Comparison of ENCODE assay signal across 16 cellular contexts in genomic region chr1:204673909-204674701, GRCh38.
A peak's percentile ranks its signal among the peaks of the same experiment; 100 is the strongest.
DNase-seq lines count a peak whose midpoint lies in the region; ATAC-seq and TF ChIP-seq lines count a peak whose summit lies in the region.
"Had no signal": no experiment of that assay in that cellular context is flagged by ENCODE, and none has a peak within 500 bp of the region (broad histone marks: within the 10 kb centered on the region; RNA-seq: fewer than 3 reads in every experiment).

No MANE protein-coding gene starts in this region.

- no peak for TF ChIP-seq POLR2A in erythroblast (IDR thresholded peaks at IDR 0.05; ENCODE audit: low read length)

- no peak for ATAC-seq in HG03280 (IDR thresholded peaks at IDR 0.05; ENCODE audit: unreplicated experiment)
- ATAC-seq: activated T-cell treated with anti-CD3 and anti-CD28 coated beads, Interleukin-2, amount 50 U/mL, for 72 hours; GM12878; lower lobe of right lung; stimulated activated effector memory CD8-positive, alpha-beta T cell treated with anti-CD3 and anti-CD28 coated beads, Interleukin-12 subunit alpha, Interleukin-12 subunit beta, amount 100 ng/mL, for 72 hours had no signal

- DNase-seq in DMS153 treated with DMSO at 0.1 percent for 48 hours (lab: John Stamatoyannopoulos, UW; ENCODE audit: unreplicated experiment) (peak; percentile 50), NCI-H1417 (lab: John Stamatoyannopoulos, UW) (peak; percentile 69 to 94 (median 89)), NCI-H446 (lab: John Stamatoyannopoulos, UW) (peak; percentile 65 to 84), erythroblast (lab: John Stamatoyannopoulos, UW) (peak; percentile 39 to 47), middle frontal gyrus (ENCODE audit: extremely low spot score, low spot score) (no peak)
- DNase-seq in central memory CD4-positive, alpha-beta T cell: no peak
- DNase-seq in stimulated activated CD4-positive, alpha-beta T cell treated with anti-CD3 and anti-CD28 coated beads, Interleukin-15, amount 100 ng/mL, for 24 hours: no peak
- DNase-seq: activated CD4-positive, alpha-beta T cell treated with anti-CD3 and anti-CD28 coated beads, Interleukin-2, amount 10 ng/mL, durations not matched to agents 24 days and 14 days; activated T-cell treated with anti-CD3 and anti-CD28 coated beads, Interleukin-2, amount 50 U/mL, for 72 hours; cortex of kidney; lower lobe of right lung; stimulated activated CD4-positive, alpha-beta T cell treated with anti-CD3 and anti-CD28 coated beads, Interleukin-4, amount 100 ng/mL, for 4 hours; upper lobe of left lung had no signal

Comparison
In these comparisons a context has a peak if more than half of its experiments do, and no peak if none do; other contexts are left out.
1. DNase-seq: peak in DMS153 treated with DMSO at 0.1 percent for 48 hours (single experiment), NCI-H1417 (3 of 3), NCI-H446 (2 of 2) and erythroblast (2 of 2); none in central memory CD4-positive, alpha-beta T cell (single experiment), middle frontal gyrus (single experiment) and stimulated activated CD4-positive, alpha-beta T cell treated with anti-CD3 and anti-CD28 coated beads, Interleukin-15, amount 100 ng/mL, for 24 hours (single experiment).